ENCODE assay signal across 22 cellular contexts in genomic region chr2:36394804-36395203, GRCh38. TPM values are rescaled to one million over a fixed set of nuclear protein-coding genes. Genes with fewer than 3 reads are reported as not detected.
DNase-seq lines count a peak whose midpoint lies in the region; ATAC-seq, FAIRE-seq and TF ChIP-seq lines count a peak whose summit lies in the region.
"Had no signal": no experiment of that assay in that cellular context is flagged by ENCODE, and none has a peak within 500 bp of the region (broad histone marks: within the 10 kb centered on the region; RNA-seq: fewer than 3 reads in every experiment).

No MANE protein-coding gene starts in this region.

- dilution Hi-C loops in keratinocyte (cut with MboI; ENCODE audit: extremely low pct_ligation_motif_present, low sequenced_read_pairs) (no loop called here), mammary epithelial cell (cut with HindIII; ENCODE audit: low sequenced_read_pairs) (no loop called here)

- TF ChIP-seq CTCF in HEK293 (tag by site-specific recombination; IDR thresholded peaks at IDR 0.05): no peak
- no peak for TF ChIP-seq CTCF in RWPE2 (IDR thresholded peaks at IDR 0.05; ENCODE audit: poor library complexity, severe bottlenecking)
- TF ChIP-seq CTCF in keratinocyte (optimal IDR thresholded peaks at IDR 0.05 in 1 of 3, IDR thresholded peaks at IDR 0.05 in 1 of 3, conservative IDR thresholded peaks at IDR 0.05 in 1 of 3; ENCODE audit: extremely low read depth in 1 of 3, insufficient read depth in 2 of 3, low read length in 3 of 3): no peak
- TF ChIP-seq CTCF in gastrocnemius medialis (IDR thresholded peaks at IDR 0.05 in 4 of 5, conservative IDR thresholded peaks at IDR 0.05 in 1 of 5): no peak
- TF ChIP-seq CTCF in mammary epithelial cell (conservative IDR thresholded peaks at IDR 0.05 in 1 of 2, IDR thresholded peaks at IDR 0.05 in 1 of 2; ENCODE audit: extremely low read depth in 1 of 2, insufficient read depth in 1 of 2, low read depth in 1 of 2, low read length in 2 of 2): no peak

- no TSS peak for BruUV-seq in mammary epithelial cell (replicated peaks; lab: Mats Ljungman, UMichigan)

- no peak for DNase-seq in RWPE2 (ENCODE audit: low spot score)
- no peak for DNase-seq in keratinocyte (ENCODE audit: low read depth, low spot score)
- DNase-seq in gastrocnemius medialis: no peak
- no peak for DNase-seq in activated naive CD4-positive, alpha-beta T cell (lab: John Stamatoyannopoulos, UW)
- DNase-seq in mammary epithelial cell: no peak
- no peak for DNase-seq in NCI-H510A (lab: John Stamatoyannopoulos, UW)
- DNase-seq: activated CD4-positive, alpha-beta T cell treated with anti-CD3 and anti-CD28 coated beads, Interleukin-2, amount 10 ng/mL, durations not matched to agents 7 days and 5 days; activated CD8-positive, alpha-beta memory T cell treated with anti-CD3 and anti-CD28 coated beads, Interleukin-2, amount 50 U/mL, for 4 hours; AML-193; naive thymus-derived CD8-positive, alpha-beta T cell; NCI-H1417; NCI-H2107; NCI-H526; ovary; right lobe of liver; T-helper 1 cell; testis had no signal

- H2AFZ ChIP-seq in keratinocyte (ENCODE audit: control insufficient read depth, low read length) (no peak overlapping the region), mammary epithelial cell (ENCODE audit: low read depth, low read length) (no peak overlapping the region)
- H2AFZ ChIP-seq: hepatocyte had no signal

- H3K9ac ChIP-seq in keratinocyte (ENCODE audit: control insufficient read depth, extremely low read depth, insufficient read depth, low read length): no peak overlapping the region
- no peak overlapping the region for H3K9ac ChIP-seq in mammary epithelial cell (ENCODE audit: insufficient read depth, low read length)

- H3K9me3 ChIP-seq in HEK293 (ENCODE audit: control insufficient read depth, insufficient read depth, low read depth, low read length): no peaks in the 10 kb centered on the region
- no peaks in the 10 kb centered on the region for H3K9me3 ChIP-seq in RWPE2 (ENCODE audit: severe bottlenecking)
- H3K9me3 ChIP-seq in keratinocyte (ENCODE audit: control insufficient read depth, low read depth, low read length): no peaks in the 10 kb centered on the region
- H3K9me3 ChIP-seq in gastrocnemius medialis: no peaks in the 10 kb centered on the region
- no peaks in the 10 kb centered on the region for H3K9me3 ChIP-seq in mammary epithelial cell (replicated peaks; ENCODE audit: insufficient read depth, low read length)
- H3K9me3 ChIP-seq: HAP-1, ovary, right lobe of liver, testis had no signal

- CTCF ChIA-PET in HEK293 (lab: Yijun Ruan, JAX) (interaction anchor here (1.1 to 1.5 kb wide), 2 partner anchors 27 to 35 kb away, joined by 3 to 4 read pairs; no protein-coding TSS in a partner anchor), mammary epithelial cell (lab: Charles Lee; ENCODE audit: low non-redundant PET) (no interaction called here)

- H3K4me1 ChIP-seq in HEK293 (ENCODE audit: control insufficient read depth, insufficient read depth, low read length) (peaks cover 26% of the 10 kb centered on the region), RWPE2 (ENCODE audit: insufficient read depth, poor library complexity, severe bottlenecking) (peaks cover 60% of the 10 kb centered on the region), keratinocyte (ENCODE audit: control insufficient read depth, extremely low read depth, insufficient read depth, low read length) (peaks cover 21% of the 10 kb centered on the region), gastrocnemius medialis (peaks cover 46 to 67% of the 10 kb centered on the region in 2 donors), mammary epithelial cell (ENCODE audit: insufficient read depth, low read length) (peaks cover 5% of the 10 kb centered on the region)
- H3K4me1 ChIP-seq: right lobe of liver had no signal

- ATAC-seq in RWPE2 (ENCODE audit: low read depth) (no peak), gastrocnemius medialis (no peak)
- ATAC-seq: naive thymus-derived CD8-positive, alpha-beta T cell; right lobe of liver; Right ventricle myocardium inferior; stimulated activated effector memory CD8-positive, alpha-beta T cell treated with anti-CD3 and anti-CD28 coated beads, Interleukin-12 subunit alpha, Interleukin-12 subunit beta, amount 100 ng/mL, for 72 hours had no signal

- no peaks in the 10 kb centered on the region for H3K27me3 ChIP-seq in RWPE2 (ENCODE audit: insufficient read depth, poor library complexity, severe bottlenecking)
- H3K27me3 ChIP-seq in keratinocyte (ENCODE audit: control insufficient read depth, extremely low read depth, insufficient read depth, low read length): no peaks in the 10 kb centered on the region
- no peaks in the 10 kb centered on the region for H3K27me3 ChIP-seq in gastrocnemius medialis
- H3K27me3 ChIP-seq in mammary epithelial cell (ENCODE audit: insufficient read depth, low read length): no peaks in the 10 kb centered on the region
- H3K27me3 ChIP-seq: hepatocyte, ovary, right lobe of liver, testis had no signal

- H3K4me2 ChIP-seq in keratinocyte (ENCODE audit: control insufficient read depth, extremely low read depth, insufficient read depth, low read depth, low read length) (peak overlapping the region; percentile 27), mammary epithelial cell (ENCODE audit: insufficient read depth, low read depth, low read length) (no peak overlapping the region)
- H3K4me2 ChIP-seq: hepatocyte had no signal

- intact Hi-C loops in gastrocnemius medialis (cut with DNase I; ENCODE audit: low total_unique reads) (no loop called here), mammary epithelial cell (cut with micrococcal nuclease) (no loop called here)

- no peak for TF ChIP-seq POLR2A in gastrocnemius medialis (IDR thresholded peaks at IDR 0.05)

- in situ Hi-C loops in gastrocnemius medialis (cut with MboI; ENCODE audit: low sequenced_read_pairs in 4 of 4) (no loop called here), mammary epithelial cell (cut with MboI; ENCODE audit: low sequenced_read_pairs in 2 of 2) (no loop called here)

- H3K79me2 ChIP-seq in keratinocyte (ENCODE audit: control insufficient read depth, insufficient read depth, low read length): peaks cover 86% of the 10 kb centered on the region
- H3K79me2 ChIP-seq in mammary epithelial cell (ENCODE audit: insufficient read depth, low read length): peaks cover 91% of the 10 kb centered on the region

- no peak for FAIRE-seq in keratinocyte (lab: Jason Lieb, UNC)

- H3K27ac ChIP-seq in HEK293 (ENCODE audit: extremely low read depth, low read depth, low read length) (no peak overlapping the region), RWPE2 (ENCODE audit: poor library complexity, severe bottlenecking) (peak overlapping the region; percentile 37), keratinocyte (ENCODE audit: control insufficient read depth, insufficient read depth, low read length) (no peak overlapping the region), gastrocnemius medialis (peak overlapping the region; percentile 7 to 66 (median 39)), mammary epithelial cell (ENCODE audit: insufficient read depth, low read depth, low read length) (no peak overlapping the region)
- H3K27ac ChIP-seq: hepatocyte, ovary, right lobe of liver, testis had no signal

- H3K36me3 ChIP-seq in HEK293 (ENCODE audit: control insufficient read depth in 2 of 2, insufficient read depth in 1 of 2, low read length in 2 of 2): no peaks in the 10 kb centered on the region
- peaks cover 40% of the 10 kb centered on the region for H3K36me3 ChIP-seq in RWPE2 (ENCODE audit: low read depth)
- peaks cover 5 to 16% of the 10 kb centered on the region in 2 experiments for H3K36me3 ChIP-seq in keratinocyte (ENCODE audit: control insufficient read depth in 2 of 2, extremely low read depth in 1 of 2, insufficient read depth in 2 of 2, low read length in 2 of 2)
- H3K36me3 ChIP-seq in gastrocnemius medialis: peaks cover 0 to 8% of the 10 kb centered on the region in 2 donors
- H3K36me3 ChIP-seq in mammary epithelial cell (ENCODE audit: insufficient read depth, low read length): peaks cover 7% of the 10 kb centered on the region
- H3K36me3 ChIP-seq: HAP-1, ovary, right lobe of liver had no signal

- no peaks in the 10 kb centered on the region for H3K9me1 ChIP-seq in keratinocyte (ENCODE audit: control insufficient read depth, extremely low read depth, insufficient read depth, low read length)

- H4K20me1 ChIP-seq in keratinocyte (ENCODE audit: control insufficient read depth, extremely low read depth, insufficient read depth, low read length) (no peaks in the 10 kb centered on the region), mammary epithelial cell (ENCODE audit: insufficient read depth, low read length) (no peaks in the 10 kb centered on the region)

- WGBS in mammary epithelial cell (ENCODE audit: low coverage, missing lambda C conversion rate): 74% methylated on average over 4 of the region's 6 CpGs

- H3K4me3 ChIP-seq in HEK293 (ENCODE audit: low read depth, low read length) (no peak overlapping the region), RWPE2 (ENCODE audit: severe bottlenecking) (no peak overlapping the region), keratinocyte (ENCODE audit: control insufficient read depth in 2 of 3, extremely low read depth in 1 of 3, insufficient read depth in 2 of 3, low read depth in 1 of 3, low read length in 3 of 3) (no peak overlapping the region), gastrocnemius medialis (no peak overlapping the region), mammary epithelial cell (replicated peaks in 1 of 3; ENCODE audit: insufficient read depth in 1 of 3, low read depth in 2 of 3, low read length in 3 of 3) (no peak overlapping the region)
- H3K4me3 ChIP-seq: HAP-1, hepatocyte, ovary, right lobe of liver, testis had no signal

- POLR2A ChIA-PET in HEK293 (lab: Yijun Ruan, JAX): interaction anchor here (0.5 to 0.7 kb wide), 2 partner anchors 12 to 916 kb away, joined by 3 to 6 read pairs; no protein-coding TSS in a partner anchor

RNA-seq across cellular contexts. Expression of gene CRIM1, which starts 39.2 kb away (rescaled TPM):
- polyA plus RNA-seq in keratinocyte (98.3 to 136 TPM (median 116 TPM) in 3 replicates), mammary epithelial cell (103 TPM)
- polyA plus RNA-seq in keratinocyte (2011; ENCODE audit: low read depth): 32.2 TPM
- 54.2 and 69.7 TPM in 2 replicates for polyA plus RNA-seq in keratinocyte (2011; cell fraction: cytosol; rRNA removed)
- 316 and 318 TPM in 2 replicates for polyA plus RNA-seq in keratinocyte (2011; cell fraction: nucleus; rRNA removed)
- 51.3 and 110 TPM in 2 replicates for polyA plus RNA-seq in keratinocyte (2012; ENCODE audit: low replicate concordance)
- polyA minus RNA-seq in keratinocyte (353 to 631 TPM (median 519 TPM) in 3 replicates), mammary epithelial cell (304 TPM)
- polyA minus RNA-seq in keratinocyte (2011; cell fraction: cytosol; rRNA and poly(A)+ RNA removed): 371 TPM
- 966 and 975 TPM in 2 replicates for polyA minus RNA-seq in keratinocyte (2011; cell fraction: nucleus; rRNA and poly(A)+ RNA removed)
- total RNA-seq in gastrocnemius medialis (100 to 1,000 TPM in 2 of 4 donors, 10 to 100 TPM in 2; 93.2 to 194 (median 119) TPM), mammary epithelial cell (100 to 1,000 TPM; 237 to 387 TPM)

Comparison
In these comparisons a context has a peak if more than half of its experiments do, and no peak if none do; other contexts are left out.
1. H3K27ac ChIP-seq: peak in RWPE2 (single experiment) and gastrocnemius medialis (4 of 4); none in HEK293 (single experiment), keratinocyte (single experiment) and mammary epithelial cell (single experiment).